ENCODE assay signal across 8 cellular contexts in genomic region chr4:1683371-1683902, GRCh38. TPM values are rescaled to one million over a fixed set of nuclear protein-coding genes. Genes with fewer than 3 reads are reported as not detected.
DNase-seq lines count a peak whose midpoint lies in the region; ATAC-seq, FAIRE-seq and TF ChIP-seq lines count a peak whose summit lies in the region.

No MANE protein-coding gene starts in this region.

- intact Hi-C loops in dorsolateral prefrontal cortex (cut with DNase I), result loop anchor here in 1 of 2 donors (5.0 kb wide), 1 partner anchor 36 kb away; no protein-coding TSS in a partner anchor

- H3K27ac ChIP-seq in dorsolateral prefrontal cortex (peak overlapping the region in 51 of 59 donors; percentile 6 to 86 (median 70)), lung (ENCODE audit: low read depth in 1 of 2, low read length in 1 of 2) (peak overlapping the region; percentile 79 to 92), subcutaneous abdominal adipose tissue (ENCODE audit: low read depth, low read length) (peak overlapping the region; percentile 58)

- peaks cover 5% of the 10 kb centered on the region for H3K27me3 Mint-ChIP-seq in HFFc6 (ENCODE audit: insufficient read depth)

- H3K36me3 Mint-ChIP-seq in HFFc6 (ENCODE audit: low read depth), result no peaks in the 10 kb centered on the region

- no peaks in the 10 kb centered on the region for H3K9me3 Mint-ChIP-seq in HFFc6

- peak overlapping the region; percentile 98 for H3K27ac Mint-ChIP-seq in HFFc6

- peak overlapping the region; percentile 38 to 73 (median 60) for H3K9ac ChIP-seq in subcutaneous abdominal adipose tissue (ENCODE audit: low read length in 5 of 5)

- peak; percentile 80 for ATAC-seq in SK-N-SH treated with all-trans-retinoic acid at 6 μM for 48 hours
- no peak for ATAC-seq in lung (ENCODE audit: insufficient read depth, low FRiP score)

- no peak for FAIRE-seq in GM19239 (lab: Jason Lieb, UNC)

- peak; percentile 83 for DNase-seq in EL
- DNase-seq in HFFc6, result peak; percentile 86
- peak in 5 of 10 donors; percentile 26 to 53 (median 31) for DNase-seq in dorsolateral prefrontal cortex
- peak; percentile 35 for DNase-seq in lung (ENCODE audit: low spot score)
- DNase-seq in central memory CD4-positive, alpha-beta T cell, result no peak
- DNase-seq in GM19239 (ENCODE audit: insufficient read length, low spot score), result no peak

- H3K27me3 ChIP-seq in dorsolateral prefrontal cortex (no peaks in the 10 kb centered on the region), lung (ENCODE audit: control insufficient read depth, insufficient read depth) (no peaks in the 10 kb centered on the region), subcutaneous abdominal adipose tissue (ENCODE audit: control insufficient read depth in 5 of 5, insufficient read depth in 4 of 5, low read length in 5 of 5) (no peaks in the 10 kb centered on the region)

- H3K4me3 Mint-ChIP-seq in HFFc6, result peak overlapping the region; percentile 94

- H3K36me3 ChIP-seq in lung (ENCODE audit: control insufficient read depth in 2 of 2, insufficient read depth in 2 of 2, low read length in 2 of 2) (no peaks in the 10 kb centered on the region), subcutaneous abdominal adipose tissue (ENCODE audit: control insufficient read depth in 5 of 5, insufficient read depth in 5 of 5, low read length in 5 of 5) (no peaks in the 10 kb centered on the region)

- H3K4me3 ChIP-seq in dorsolateral prefrontal cortex (peak overlapping the region; percentile 42 to 80 (median 69)), lung (peak overlapping the region; percentile 57), subcutaneous abdominal adipose tissue (ENCODE audit: low read depth in 1 of 5, low read length in 5 of 5) (peak overlapping the region; percentile 61 to 73 (median 68))

- no peak for TF ChIP-seq CTCF in HFFc6 (IDR thresholded peaks at IDR 0.05)
- TF ChIP-seq CTCF in dorsolateral prefrontal cortex (IDR thresholded peaks at IDR 0.05 in 54 of 56, conservative IDR thresholded peaks at IDR 0.05 in 2 of 56; ENCODE audit: low read depth in 1 of 56, partially characterized antibody in 56 of 56), result no peak
- TF ChIP-seq CTCF in lung (IDR thresholded peaks at IDR 0.05; ENCODE audit: control extremely low read depth, extremely low read depth), result no peak

- H3K9me3 ChIP-seq in lung (ENCODE audit: control insufficient read depth in 2 of 2, insufficient read depth in 1 of 2, low read length in 1 of 2) (no peaks in the 10 kb centered on the region), subcutaneous abdominal adipose tissue (ENCODE audit: control insufficient read depth in 5 of 5, low read length in 5 of 5) (no peaks in the 10 kb centered on the region)

- 2 to 3% methylated on average over 29 to 30 of the region's 30 CpGs for WGBS in lung, 2 donors

- peaks cover 0 to 3% of the 10 kb centered on the region in 2 donors for H3K4me1 ChIP-seq in lung (ENCODE audit: control insufficient read depth in 2 of 2, insufficient read depth in 2 of 2, low read length in 2 of 2)
- H3K4me1 ChIP-seq in subcutaneous abdominal adipose tissue (ENCODE audit: control insufficient read depth in 5 of 5, insufficient read depth in 5 of 5, low read length in 5 of 5), result peaks cover 0 to 22% (median 21%) of the 10 kb centered on the region in 5 donors

- peaks cover 13% of the 10 kb centered on the region for H3K4me1 Mint-ChIP-seq in HFFc6 (ENCODE audit: low read depth)

TF ChIP-seq in SK-N-SH treated with all-trans-retinoic acid at 6 μM for 48 hours, 23 proteins besides CTCF, POLR2A, EP300 and RAD21:
- TF ChIP-seq CREB5 (CRISPR knock-in tag; IDR thresholded peaks at IDR 0.05; ENCODE audit: low read depth) (no peak), SNAI2 (CRISPR knock-in tag; IDR thresholded peaks at IDR 0.05) (no peak), ZFP30 (CRISPR knock-in tag; IDR thresholded peaks at IDR 0.05) (0 out of 2 replicates have a peak, but pooled peaks have one; percentile 21), ZNF565 (CRISPR knock-in tag; conservative IDR thresholded peaks at IDR 0.05; ENCODE audit: low read depth) (no peak), ISL1 (CRISPR knock-in tag; IDR thresholded peaks at IDR 0.05) (no peak), ZFP3 (CRISPR knock-in tag; IDR thresholded peaks at IDR 0.05) (no peak)

RNA-seq across cellular contexts. Expression of gene FAM53A, which starts 0.7 kb away (rescaled TPM):
- total RNA-seq in HFFc6 (2021; fragmentation: NEBNext Ultra II Directional; extraction: Animal tissue kit (Norgen Biotek cat#: 25700)), result 1 to 10 TPM; 2.3 to 3.2 (median 2.7) TPM
- total RNA-seq in dorsolateral prefrontal cortex, result 10 to 100 TPM in 3 of 120 experiments, 1 to 10 TPM in 116, under 1 TPM in 1; 0.75 to 11.6 (median 4.3) TPM
- total RNA-seq in lung, result 1 to 10 TPM; 2.1 to 2.8 TPM
- polyA plus RNA-seq in lung, result 1 to 10 TPM; 1.4 to 2.3 TPM

RNA-seq across cellular contexts. Expression of gene SLBP, which starts 28.7 kb away (rescaled TPM):
- 10 to 100 TPM; 44.7 to 61.9 (median 58.4) TPM for total RNA-seq in HFFc6 (2021; fragmentation: NEBNext Ultra II Directional; extraction: Animal tissue kit (Norgen Biotek cat#: 25700))
- total RNA-seq in dorsolateral prefrontal cortex, result 10 to 100 TPM; 23.0 to 54.6 (median 39.9) TPM
- 10 to 100 TPM; 34.9 to 43.2 TPM for total RNA-seq in lung
- 10 to 100 TPM; 34.9 to 35.0 TPM for polyA plus RNA-seq in lung

RNA-seq across cellular contexts. Expression of gene TMEM129, which starts 37.7 kb away (rescaled TPM):
- 10 to 100 TPM; 24.6 to 36.7 (median 27.7) TPM for total RNA-seq in HFFc6 (2021; fragmentation: NEBNext Ultra II Directional; extraction: Animal tissue kit (Norgen Biotek cat#: 25700))
- total RNA-seq in dorsolateral prefrontal cortex, result 10 to 100 TPM; 22.2 to 81.4 (median 37.9) TPM
- 10 to 100 TPM; 16.6 to 45.2 TPM for total RNA-seq in lung
- polyA plus RNA-seq in lung, result 10 to 100 TPM; 36.9 to 38.7 TPM

RNA-seq across cellular contexts. Expression of gene TACC3, which starts 37.9 kb away (rescaled TPM):
- total RNA-seq in HFFc6 (2021; fragmentation: NEBNext Ultra II Directional; extraction: Animal tissue kit (Norgen Biotek cat#: 25700)), result 10 to 100 TPM; 44.2 to 95.3 (median 93.3) TPM
- 10 to 100 TPM in 16 of 120 experiments, 1 to 10 TPM in 104; 2.6 to 15.4 (median 6.8) TPM for total RNA-seq in dorsolateral prefrontal cortex
- total RNA-seq in lung, result 10 to 100 TPM; 13.8 to 18.7 TPM
- polyA plus RNA-seq in lung, result 10 to 100 TPM; 18.3 to 22.1 TPM

Comparison
In these comparisons a context has a peak if more than half of its experiments do, and no peak if none do; other contexts are left out.
1. DNase-seq: peak in EL (single experiment), HFFc6 (single experiment) and lung (single experiment); none in central memory CD4-positive, alpha-beta T cell (single experiment) and GM19239 (single experiment).
2. Peak in every context shown above with its lines, with median percentiles within 50 percentile points of each other: H3K27ac ChIP-seq and H3K4me3 ChIP-seq.